ENCODE assay signal across 9 cellular contexts in genomic region chr9:15513335-15513734, GRCh38. TPM values are rescaled to one million over a fixed set of nuclear protein-coding genes. Genes with fewer than 3 reads are reported as not detected.
DNase-seq lines count a peak whose midpoint lies in the region; ATAC-seq, FAIRE-seq and TF ChIP-seq lines count a peak whose summit lies in the region.
"Had no signal": no experiment of that assay in that cellular context is flagged by ENCODE, and none has a peak within 500 bp of the region (broad histone marks: within the 10 kb centered on the region; RNA-seq: fewer than 3 reads in every experiment).

No MANE protein-coding gene starts in this region.

- H4K20me1 ChIP-seq in DOHH2 (ENCODE audit: control insufficient read depth, insufficient read depth, low read depth, low read length), result peaks cover 14% of the 10 kb centered on the region

- peak overlapping the region; percentile 77 for H3K4me2 ChIP-seq in DOHH2 (ENCODE audit: low read length)

- H3K9me3 ChIP-seq in DOHH2 (ENCODE audit: control insufficient read depth, insufficient read depth, low read length), result no peaks in the 10 kb centered on the region

- ATAC-seq in GM18520 (IDR thresholded peaks at IDR 0.05; ENCODE audit: unreplicated experiment), result no peak
- ATAC-seq: Panc1 had no signal

- H3K4me1 ChIP-seq in DOHH2 (ENCODE audit: control insufficient read depth, low read length), result peaks cover 39% of the 10 kb centered on the region

- TF ChIP-seq POLR2A in H54 (IDR thresholded peaks at IDR 0.05; ENCODE audit: low read depth, low read length), result no peak

- DNase-seq in H54 (ENCODE audit: insufficient read length, low spot score), result peak; percentile 14
- DNase-seq in RPMI8226, result peak; percentile 55
- DNase-seq in iPS-NIHi7 (ENCODE audit: extremely low spot score), result peak; percentile 56
- DNase-seq in KG1 (lab: John Stamatoyannopoulos, UW), result no peak
- no peak for DNase-seq in A172 (ENCODE audit: low spot score)
- DNase-seq: activated naive CD8-positive, alpha-beta T cell treated with anti-CD3 and anti-CD28 coated beads, Interleukin-2, amount 10 ng/mL, durations not matched to agents 7 days and 5 days had no signal

- H3K79me2 ChIP-seq in DOHH2 (ENCODE audit: control insufficient read depth, low read length), result peaks cover 24% of the 10 kb centered on the region

- peak; percentile 57 for FAIRE-seq in H54 (lab: Jason Lieb, UNC)

- peaks cover 15% of the 10 kb centered on the region for H3F3A ChIP-seq in DOHH2 (ENCODE audit: control insufficient read depth, insufficient read depth)

- peaks cover 22% of the 10 kb centered on the region for H3K36me3 ChIP-seq in DOHH2 (ENCODE audit: control insufficient read depth, low read length)

- 0 out of 2 replicates have a peak overlapping the region, but pooled peaks have one; percentile 7 for H3K4me3 ChIP-seq in DOHH2 (ENCODE audit: low read length)

- TF ChIP-seq CTCF in DOHH2 (IDR thresholded peaks at IDR 0.05; ENCODE audit: low read depth, low read length, poor library complexity, severe bottlenecking), result no peak

- peak overlapping the region; percentile 10; the same call in 1 of the 2 replicates for H3K27ac ChIP-seq in DOHH2 (ENCODE audit: low read depth, low read length)

- H3K27me3 ChIP-seq in DOHH2 (ENCODE audit: control insufficient read depth, low read length), result no peaks in the 10 kb centered on the region

- H3K9me2 ChIP-seq in DOHH2 (replicated peaks; ENCODE audit: control insufficient read depth, low read length), result no peaks in the 10 kb centered on the region

RNA-seq across cellular contexts. Expression of gene PSIP1, which starts 2.6 kb away (rescaled TPM):
- total RNA-seq in A172 (2014; rRNA removed; shearing (Covaris generic)), result 89.4 and 128 TPM in 2 replicates

RNA-seq across cellular contexts. Expression of gene CCDC171, which starts 39.5 kb away (rescaled TPM):
- total RNA-seq in A172 (2014; rRNA removed; shearing (Covaris generic)), result 1.4 and 4.5 TPM in 2 replicates

Comparison
In these comparisons a context has a peak if more than half of its experiments do, and no peak if none do; other contexts are left out.
1. DNase-seq: peak in H54 (single experiment), RPMI8226 (single experiment) and iPS-NIHi7 (single experiment); none in KG1 (single experiment) and A172 (single experiment).